28 cellular contexts compared by ENCODE assay signal in genomic region chr1:102937401-102937800, GRCh38.
"Had no signal": no experiment of that assay in that cellular context is flagged by ENCODE, and none has a peak within 500 bp of the region (broad histone marks: within the 10 kb centered on the region; RNA-seq: fewer than 3 reads in every experiment).

No MANE protein-coding gene starts in this region.

- H3K27me3 Mint-ChIP-seq: activated CD4-positive, alpha-beta memory T cell treated with anti-CD3 and anti-CD28 coated beads, Interleukin-2, amount 10 ng/mL, durations not matched to agents 7 days and 5 days; activated CD4-positive, alpha-beta T cell treated with anti-CD3 and anti-CD28 coated beads for 36 hours; activated naive CD8-positive, alpha-beta T cell treated with anti-CD3 and anti-CD28 coated beads, Interleukin-2, amount 50 U/mL, for 24 hours; T-helper 17 cell had no signal

- H3K36me3 ChIP-seq: brain microvascular endothelial cell had no signal

- H3K36me3 Mint-ChIP-seq: activated naive CD4-positive, alpha-beta T cell treated with anti-CD3 and anti-CD28 coated beads, Interleukin-2, amount 50 U/mL, for 72 hours had no signal

- H3K4me1 ChIP-seq: SJSA1 had no signal

- ATAC-seq: activated CD4-positive, alpha-beta T cell treated with anti-CD3 and anti-CD28 coated beads for 36 hours; activated naive CD4-positive, alpha-beta T cell treated with anti-CD3 and anti-CD28 coated beads, Interleukin-2, amount 50 U/mL, for 72 hours; activated naive CD8-positive, alpha-beta T cell treated with anti-CD3 and anti-CD28 coated beads, Interleukin-2, amount 50 U/mL, for 24 hours; T-helper 17 cell had no signal

- H3K27ac ChIP-seq: brain microvascular endothelial cell, cardiac muscle cell, SJSA1 had no signal

- H3K27ac Mint-ChIP-seq: activated CD4-positive, alpha-beta memory T cell treated with anti-CD3 and anti-CD28 coated beads, Interleukin-2, amount 10 ng/mL, durations not matched to agents 7 days and 5 days; activated CD4-positive, alpha-beta T cell treated with anti-CD3 and anti-CD28 coated beads for 36 hours; activated naive CD4-positive, alpha-beta T cell treated with anti-CD3 and anti-CD28 coated beads, Interleukin-2, amount 50 U/mL, for 72 hours; activated naive CD8-positive, alpha-beta T cell treated with anti-CD3 and anti-CD28 coated beads, Interleukin-2, amount 50 U/mL, for 24 hours; T-helper 17 cell had no signal

- DNase-seq: activated CD4-positive, alpha-beta memory T cell treated with anti-CD3 and anti-CD28 coated beads, Interleukin-2, amount 10 ng/mL, durations not matched to agents 7 days and 5 days; activated CD4-positive, alpha-beta T cell treated with anti-CD3 and anti-CD28 coated beads for 36 hours; activated CD4-positive, alpha-beta T cell treated with anti-CD3 and anti-CD28 coated beads, Interleukin-2, amount 50 U/mL, for 1 hour; activated effector memory CD4-positive, alpha-beta T cell treated with Interleukin-2 at 50 U/mL for 16 hours; activated naive CD4-positive, alpha-beta T cell; activated naive CD8-positive, alpha-beta T cell treated with anti-CD3 and anti-CD28 coated beads, Interleukin-2, amount 50 U/mL, for 24 hours; activated T-cell treated with anti-CD3 and anti-CD28 coated beads, Interleukin-2, amount 50 U/mL, for 1 hour; amniotic stem cell; brain microvascular endothelial cell; cerebellar nuclear complex; KBM-7; NCI-H1048; NCI-H1417; NCI-H1930; NCI-H2107; NCI-H2171 treated with DMSO at 0.1 percent for 48 hours; NCI-H226; NCI-H526; NK-92 treated with Interleukin-12 subunit alpha and Interleukin-12 subunit beta, amount 100 ng/mL, for 24 hours; SHP77; T-helper 17 cell; T-helper 9 cell had no signal

- H3K4me3 ChIP-seq: cardiac muscle cell, SJSA1 had no signal

- H3K4me3 Mint-ChIP-seq: activated CD4-positive, alpha-beta memory T cell treated with anti-CD3 and anti-CD28 coated beads, Interleukin-2, amount 10 ng/mL, durations not matched to agents 7 days and 5 days; activated CD4-positive, alpha-beta T cell treated with anti-CD3 and anti-CD28 coated beads for 36 hours; activated naive CD8-positive, alpha-beta T cell treated with anti-CD3 and anti-CD28 coated beads, Interleukin-2, amount 50 U/mL, for 24 hours; T-helper 17 cell had no signal

- H3K9me3 ChIP-seq: SJSA1 had no signal

- H3K4me1 Mint-ChIP-seq: activated CD4-positive, alpha-beta memory T cell treated with anti-CD3 and anti-CD28 coated beads, Interleukin-2, amount 10 ng/mL, durations not matched to agents 7 days and 5 days; activated CD4-positive, alpha-beta T cell treated with anti-CD3 and anti-CD28 coated beads for 36 hours; activated naive CD8-positive, alpha-beta T cell treated with anti-CD3 and anti-CD28 coated beads, Interleukin-2, amount 50 U/mL, for 24 hours; T-helper 17 cell had no signal

- H3K27me3 ChIP-seq: brain microvascular endothelial cell, cardiac muscle cell, SJSA1 had no signal

- FAIRE-seq: colon, RCC 7860, TTC549 had no signal

- H3K9me3 Mint-ChIP-seq: activated naive CD8-positive, alpha-beta T cell treated with anti-CD3 and anti-CD28 coated beads, Interleukin-2, amount 50 U/mL, for 24 hours had no signal
